In the genomic region with DNA sequence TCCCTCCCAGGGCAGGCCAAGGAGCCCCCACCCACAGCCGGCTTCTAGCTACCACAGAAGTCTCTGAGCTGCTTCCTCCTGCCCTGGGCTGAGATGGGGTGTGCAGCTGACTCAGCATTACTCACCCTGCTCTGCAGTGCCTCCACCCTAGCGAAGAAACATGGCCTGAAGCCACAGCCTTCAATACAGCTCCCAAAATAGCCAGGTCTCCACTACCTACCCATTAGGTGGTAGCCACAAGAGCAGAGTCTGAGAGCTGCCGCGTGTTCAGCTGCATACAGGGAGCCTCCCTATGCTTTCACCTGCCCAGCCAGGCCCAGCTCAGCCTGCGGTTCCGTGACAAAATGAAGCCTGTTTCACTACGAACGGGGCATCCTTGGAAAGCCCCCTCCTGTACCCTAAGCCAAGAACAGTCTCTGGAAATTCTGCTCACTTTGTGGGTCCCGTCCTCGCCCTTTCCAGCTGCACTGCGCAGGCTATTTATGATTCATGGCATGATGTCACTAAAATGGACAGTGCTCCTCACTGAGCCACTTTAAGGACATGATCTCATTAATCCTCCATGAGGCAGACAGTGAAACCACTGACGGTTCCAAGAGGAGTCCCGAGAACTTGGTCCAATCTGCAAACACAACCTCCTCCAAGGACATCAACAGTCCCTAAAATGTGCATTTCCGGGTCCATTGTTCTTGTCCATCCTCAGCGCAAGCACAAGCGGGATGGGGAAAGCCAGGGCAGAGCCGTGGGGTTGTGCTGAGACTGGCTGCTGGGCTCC, we compare ENCODE assay signal across 8 cellular contexts. TPM values are rescaled to one million over a fixed set of nuclear protein-coding genes. Genes with fewer than 3 reads are reported as not detected.
DNase-seq lines count a peak whose midpoint lies in the region; ATAC-seq lines count a peak whose summit lies in the region.

No MANE protein-coding gene starts in this region.

- peak overlapping the region in 10 of 11 experiments; percentile 70 to 97 (median 90); a peak in 20 of 22 replicates for H3K27ac ChIP-seq in BLaER1 treated with 17β-estradiol and CSF1 and Interleukin-3, amounts not matched to agents 10 nM and 100 nM

- H3K36me3 Mint-ChIP-seq in effector memory CD8-positive, alpha-beta T cell (ENCODE audit: insufficient read depth), result peaks cover 89% of the 10 kb centered on the region
- H3K36me3 Mint-ChIP-seq in naive thymus-derived CD8-positive, alpha-beta T cell, result peaks cover 0 to 89% (median 8%) of the 10 kb centered on the region in 3 donors
- peaks cover 83% of the 10 kb centered on the region for H3K36me3 Mint-ChIP-seq in stimulated activated naive CD8-positive, alpha-beta T cell treated with anti-CD3 and anti-CD28 coated beads, Interleukin-15, Interleukin-2, amounts not matched to agents 100 ng/mL and 50 ng/mL, for 24 hours (ENCODE audit: low read depth)

- peak overlapping the region in 6 of 10 experiments; percentile 8 to 50 (median 44); a peak in 7 of 20 replicates for H3K4me3 ChIP-seq in BLaER1 treated with 17β-estradiol and CSF1 and Interleukin-3, amounts not matched to agents 10 nM and 100 nM

- H3K27ac Mint-ChIP-seq in effector memory CD8-positive, alpha-beta T cell, result peak overlapping the region; percentile 93 to 96
- peak overlapping the region; percentile 70 to 97 (median 90) for H3K27ac Mint-ChIP-seq in naive thymus-derived CD8-positive, alpha-beta T cell
- peak overlapping the region; percentile 95 for H3K27ac Mint-ChIP-seq in stimulated activated naive CD8-positive, alpha-beta T cell treated with anti-CD3 and anti-CD28 coated beads, Interleukin-15, Interleukin-2, amounts not matched to agents 100 ng/mL and 50 ng/mL, for 24 hours

- DNase-seq in KBM-7 (peak; percentile 81), DMS79 (lab: John Stamatoyannopoulos, UW) (no peak)
- peak; percentile 66 to 83 for DNase-seq in activated CD8-positive, alpha-beta memory T cell treated with anti-CD3 and anti-CD28 coated beads for 4 hours (ENCODE audit: low read depth in 2 of 2)
- DNase-seq in effector memory CD8-positive, alpha-beta T cell, result peak; percentile 68 to 73 (median 71)
- DNase-seq in naive thymus-derived CD8-positive, alpha-beta T cell, result peak; percentile 44 to 84 (median 67)

- POLR2A ChIA-PET in naive thymus-derived CD8-positive, alpha-beta T cell (lab: Charles Lee), result interaction anchor here (1.0 to 17.3 kb wide), 3 partner anchors 13 to 360 kb away, joined by 3 to 349 read pairs (median 4); a partner anchor contains a TSS

- no peaks in the 10 kb centered on the region for H3K9me3 Mint-ChIP-seq in effector memory CD8-positive, alpha-beta T cell
- H3K9me3 Mint-ChIP-seq in naive thymus-derived CD8-positive, alpha-beta T cell, result no peaks in the 10 kb centered on the region
- no peaks in the 10 kb centered on the region for H3K9me3 Mint-ChIP-seq in stimulated activated naive CD8-positive, alpha-beta T cell treated with anti-CD3 and anti-CD28 coated beads, Interleukin-15, Interleukin-2, amounts not matched to agents 100 ng/mL and 50 ng/mL, for 24 hours

- peaks cover 57 to 100% (median 97%) of the 10 kb centered on the region in 11 experiments for H4K20me1 ChIP-seq in BLaER1 treated with 17β-estradiol and CSF1 and Interleukin-3, amounts not matched to agents 10 nM and 100 nM

- no peaks in the 10 kb centered on the region for H3K9me3 ChIP-seq in BLaER1 treated with 17β-estradiol and CSF1 and Interleukin-3, amounts not matched to agents 10 nM and 100 nM (replicated peaks in 1 of 11)

- H3K9ac ChIP-seq in BLaER1 treated with 17β-estradiol and CSF1 and Interleukin-3, amounts not matched to agents 10 nM and 100 nM, result peak overlapping the region in 10 of 11 experiments; percentile 54 to 85 (median 74); a peak in 20 of 22 replicates

- H3K27me3 Mint-ChIP-seq in effector memory CD8-positive, alpha-beta T cell, result no peaks in the 10 kb centered on the region
- no peaks in the 10 kb centered on the region for H3K27me3 Mint-ChIP-seq in naive thymus-derived CD8-positive, alpha-beta T cell
- no peaks in the 10 kb centered on the region for H3K27me3 Mint-ChIP-seq in stimulated activated naive CD8-positive, alpha-beta T cell treated with anti-CD3 and anti-CD28 coated beads, Interleukin-15, Interleukin-2, amounts not matched to agents 100 ng/mL and 50 ng/mL, for 24 hours

- peaks cover 82 to 90% of the 10 kb centered on the region in 2 donors for H3K4me1 Mint-ChIP-seq in effector memory CD8-positive, alpha-beta T cell (ENCODE audit: low read depth in 2 of 2)
- H3K4me1 Mint-ChIP-seq in naive thymus-derived CD8-positive, alpha-beta T cell, result peaks cover 52 to 98% (median 93%) of the 10 kb centered on the region in 4 donors
- H3K4me1 Mint-ChIP-seq in stimulated activated naive CD8-positive, alpha-beta T cell treated with anti-CD3 and anti-CD28 coated beads, Interleukin-15, Interleukin-2, amounts not matched to agents 100 ng/mL and 50 ng/mL, for 24 hours (ENCODE audit: low read depth), result peaks cover 97% of the 10 kb centered on the region

- no peaks in the 10 kb centered on the region for H3K27me3 ChIP-seq in BLaER1 treated with 17β-estradiol and CSF1 and Interleukin-3, amounts not matched to agents 10 nM and 100 nM

- in situ Hi-C loops in KBM-7 (cut with MboI; ENCODE audit: low pct_unique_long_range_greater_than_20kb, low sequenced_read_pairs), result no loop called here

- H3K4me3 Mint-ChIP-seq in effector memory CD8-positive, alpha-beta T cell, result peak overlapping the region; percentile 68 to 72
- peak overlapping the region; percentile 6 to 76 (median 56) for H3K4me3 Mint-ChIP-seq in naive thymus-derived CD8-positive, alpha-beta T cell
- H3K4me3 Mint-ChIP-seq in stimulated activated naive CD8-positive, alpha-beta T cell treated with anti-CD3 and anti-CD28 coated beads, Interleukin-15, Interleukin-2, amounts not matched to agents 100 ng/mL and 50 ng/mL, for 24 hours, result peak overlapping the region; percentile 68

- peaks cover 99 to 100% (median 100%) of the 10 kb centered on the region in 10 experiments for H3K4me1 ChIP-seq in BLaER1 treated with 17β-estradiol and CSF1 and Interleukin-3, amounts not matched to agents 10 nM and 100 nM

- peak overlapping the region; percentile 82 to 98 (median 96) for H3K4me2 ChIP-seq in BLaER1 treated with 17β-estradiol and CSF1 and Interleukin-3, amounts not matched to agents 10 nM and 100 nM

- H3K36me3 ChIP-seq in BLaER1 treated with 17β-estradiol and CSF1 and Interleukin-3, amounts not matched to agents 10 nM and 100 nM, result peaks cover 51 to 95% (median 83%) of the 10 kb centered on the region in 11 experiments

- peak; percentile 75 for ATAC-seq in GM21526 (IDR thresholded peaks at IDR 0.05; ENCODE audit: low FRiP score, unreplicated experiment)
- ATAC-seq in effector memory CD8-positive, alpha-beta T cell (replicated peaks), result peak; percentile 73
- peak; percentile 72 to 75 for ATAC-seq in naive thymus-derived CD8-positive, alpha-beta T cell

RNA-seq across cellular contexts. Expression of a gene that starts 20.2 kb away (rescaled TPM):
- 100 to 1,000 TPM; 295 to 300 TPM for total RNA-seq in naive thymus-derived CD8-positive, alpha-beta T cell
- polyA plus RNA-seq in naive thymus-derived CD8-positive, alpha-beta T cell, result 100 to 1,000 TPM; 304 to 378 (median 322) TPM
